8 cellular contexts compared by ENCODE assay signal in genomic region chr1:156502749-156503671, GRCh38. TPM values are rescaled to one million over a fixed set of nuclear protein-coding genes. Genes with fewer than 3 reads are reported as not detected.
A peak's percentile ranks its signal among the peaks of the same experiment; 100 is the strongest.
DNase-seq lines count a peak whose midpoint lies in the region; FAIRE-seq and TF ChIP-seq lines count a peak whose summit lies in the region.

No MANE protein-coding gene starts in this region.

- FAIRE-seq in RCC 7860 (lab: Jason Lieb, UNC) = peak; percentile 73
- FAIRE-seq in kidney (lab: Jason Lieb, UNC) = no peak

- 15 to 31% (median 26%) methylated on average over 12 of the region's 12 CpGs for WGBS in spleen, 5 donors

- peak overlapping the region; percentile 64 to 88 for H3K9ac ChIP-seq in kidney (ENCODE audit: low read length in 2 of 2)

- H3K4me1 ChIP-seq in kidney (ENCODE audit: control insufficient read depth in 1 of 2, insufficient read depth in 1 of 2, low read depth in 1 of 2, low read length in 2 of 2) = peaks cover 30 to 35% of the 10 kb centered on the region in 2 donors
- peaks cover 51 to 83% (median 66%) of the 10 kb centered on the region in 6 donors for H3K4me1 ChIP-seq in spleen

- peak in 1 of 3 donors; percentile 19 for TF ChIP-seq POLR2A in spleen (IDR thresholded peaks at IDR 0.05)

- no peaks in the 10 kb centered on the region for H3K36me3 ChIP-seq in kidney (ENCODE audit: control insufficient read depth in 1 of 2, insufficient read depth in 2 of 2, low read length in 2 of 2)
- no peaks in the 10 kb centered on the region for H3K36me3 ChIP-seq in spleen

- no peak for TF ChIP-seq CTCF in kidney (IDR thresholded peaks at IDR 0.05; ENCODE audit: borderline replicate concordance, extremely low read depth, insufficient read depth)
- TF ChIP-seq CTCF in spleen (IDR thresholded peaks at IDR 0.05 in 8 of 11, conservative IDR thresholded peaks at IDR 0.05 in 3 of 11) = no peak

- no peaks in the 10 kb centered on the region for H3K9me3 ChIP-seq in kidney (ENCODE audit: control insufficient read depth in 1 of 2, low read length in 2 of 2)
- no peaks in the 10 kb centered on the region for H3K9me3 ChIP-seq in spleen

- DNase-seq in NCI-H510A treated with DMSO at 0.1 percent for 48 hours (lab: John Stamatoyannopoulos, UW) (peak; percentile 76), NCI-H510A (lab: John Stamatoyannopoulos, UW) (no peak), RCC 7860 (ENCODE audit: low spot score) (peak; percentile 89), cerebellum (ENCODE audit: low spot score) (peak; percentile 76), kidney (peak; percentile 87), spleen (peak; percentile 80), OCI-M2 (lab: John Stamatoyannopoulos, UW; ENCODE audit: unreplicated experiment) (no peak), NCI-H526 (lab: John Stamatoyannopoulos, UW) (no peak)

- H3K27ac ChIP-seq in kidney (ENCODE audit: low read depth in 2 of 2, low read length in 2 of 2) = peak overlapping the region; percentile 100
- peak overlapping the region; percentile 99 to 100 (median 100) for H3K27ac ChIP-seq in spleen

- peak overlapping the region; percentile 18 to 41 for H3K4me3 ChIP-seq in kidney (ENCODE audit: low read length in 2 of 2)
- peak overlapping the region in 1 of 8 donors; percentile 79 for H3K4me3 ChIP-seq in spleen

- intact Hi-C loops in kidney (cut with DNase I) (no loop called here), spleen (cut with DNase I; ENCODE audit: low total_unique reads) (no loop called here)

- no peaks in the 10 kb centered on the region for H3K27me3 ChIP-seq in spleen (replicated peaks in 1 of 7)

RNA-seq across cellular contexts. Expression of gene MEF2D, which starts 2.4 kb away (rescaled TPM):
- total RNA-seq in cerebellum = 6.5 TPM
- 49.3 TPM for total RNA-seq in kidney
- 13.7 TPM for polyA plus RNA-seq in kidney (ENCODE audit: insufficient read depth, low read depth, low replicate concordance)
- total RNA-seq in spleen = 100 to 1,000 TPM in 1 of 7 donors, 10 to 100 TPM in 6; 56.0 to 103 (median 71.4) TPM
- 10 to 100 TPM in 1 of 3 donors, 1 to 10 TPM in 2; 7.4 to 22.5 (median 7.6) TPM for polyA plus RNA-seq in spleen

Comparison
In these comparisons a context has a peak if more than half of its experiments do, and no peak if none do; other contexts are left out.
1. DNase-seq: peak in NCI-H510A treated with DMSO at 0.1 percent for 48 hours (single experiment), RCC 7860 (single experiment), cerebellum (single experiment), kidney (single experiment) and spleen (single experiment); none in NCI-H510A (single experiment), OCI-M2 (single experiment) and NCI-H526 (0 of 2).